8 cellular contexts compared by ENCODE assay signal in genomic region chr11:67238894-67239794, GRCh38. TPM values are rescaled to one million over a fixed set of nuclear protein-coding genes. Genes with fewer than 3 reads are reported as not detected.
DNase-seq lines count a peak whose midpoint lies in the region; TF ChIP-seq lines count a peak whose summit lies in the region.

No MANE protein-coding gene starts in this region.

- H3K27ac Mint-ChIP-seq in Caco-2 (ENCODE audit: unreplicated experiment): peak overlapping the region; percentile 98

- peaks cover 30% of the 10 kb centered on the region for H3K4me1 ChIP-seq in Caco-2

- DNase-seq in Caco-2: no peak
- DNase-seq in Kasumi-1 (lab: John Stamatoyannopoulos, UW): peak; percentile 59 to 70
- peak in 3 of 61 donors; percentile 27 to 35 (median 31) for DNase-seq in caudate nucleus (lab: John Stamatoyannopoulos, UW)
- peak; percentile 67 for DNase-seq in midbrain (lab: John Stamatoyannopoulos, UW)
- no peak for DNase-seq in activated effector memory CD4-positive, alpha-beta T cell treated with anti-CD3 and anti-CD28 coated beads, Interleukin-2, amount 50 U/mL, for 16 hours
- no peak for DNase-seq in NCI-H446 treated with DMSO at 0.1 percent for 48 hours (lab: John Stamatoyannopoulos, UW)
- no peak for DNase-seq in posterior vena cava (ENCODE audit: low spot score)
- DNase-seq in hippocampal formation (lab: John Stamatoyannopoulos, UW): no peak

- H3K27me3 ChIP-seq in Caco-2 (replicated peaks; ENCODE audit: control insufficient read depth, insufficient read depth, low read length): no peaks in the 10 kb centered on the region

- H3K27me3 Mint-ChIP-seq in Caco-2 (ENCODE audit: insufficient read depth, unreplicated experiment): no peaks in the 10 kb centered on the region

- H3K4me3 Mint-ChIP-seq in Caco-2 (ENCODE audit: unreplicated experiment): peak overlapping the region; percentile 96

- peak overlapping the region; percentile 79 for H3K27ac ChIP-seq in caudate nucleus (ENCODE audit: low read depth, low read length)

- TSS peak; percentile 38 for BruUV-seq in Caco-2 (replicated peaks; lab: Mats Ljungman, UMichigan)

- TF ChIP-seq CTCF in Caco-2 (IDR thresholded peaks at IDR 0.05; ENCODE audit: insufficient read depth in 1 of 2, low read depth in 1 of 2, low read length in 1 of 2, severe bottlenecking in 1 of 2, unreplicated experiment in 1 of 2): no peak

- peaks cover 35% of the 10 kb centered on the region for H3K4me1 Mint-ChIP-seq in Caco-2 (ENCODE audit: low read depth, unreplicated experiment)

- intact Hi-C loops in Caco-2 (cut with micrococcal nuclease; ENCODE audit: unreplicated experiment) (loop anchor here (2.0 kb wide), 4 partner anchors 24 to 184 kb away; partner anchors contain the start of genes ANKRD13D and KDM2A), posterior vena cava (cut with DNase I) (no loop called here)

- H3K36me3 ChIP-seq in Caco-2 (ENCODE audit: control insufficient read depth, insufficient read depth, low read length): 0 out of 2 replicates have a peak, but pooled peaks cover 1% of the 10 kb centered on the region

- peak overlapping the region; percentile 14 for H3K4me3 ChIP-seq in Caco-2 (ENCODE audit: low read depth, low read length)

- POLR2A ChIA-PET in Caco-2 (lab: Charles Lee): interaction anchor here (0.6 to 2.7 kb wide), 33 partner anchors 8 to 1234 kb away, joined by 3 to 49 read pairs (median 3); partner anchors contain the start of genes ANKRD13D, KDM2A, MRPL11 and PC

- H3K9me3 ChIP-seq in Caco-2: no peaks in the 10 kb centered on the region

- no peaks in the 10 kb centered on the region for H3K9me3 Mint-ChIP-seq in Caco-2 (ENCODE audit: unreplicated experiment)

- H3K36me3 Mint-ChIP-seq in Caco-2 (ENCODE audit: insufficient read depth, unreplicated experiment): peaks cover 58% of the 10 kb centered on the region

- CTCF ChIA-PET in Caco-2 (lab: Charles Lee): interaction anchor here (0.6 to 3.5 kb wide), 26 partner anchors 9 to 1908 kb away, joined by 3 to 22 read pairs (median 4); partner anchors contain the start of genes ANKRD13D, DPP3, KDM2A and PPP1CA

RNA-seq across cellular contexts. Expression of gene GRK2, which starts 27.1 kb away (rescaled TPM):
- total RNA-seq in Caco-2 (2022) (113 and 120 TPM in 2 replicates), posterior vena cava (10 to 100 TPM; 50.4 to 58.2 TPM)

RNA-seq across cellular contexts. Expression of gene ANKRD13D, which starts 50.0 kb away (rescaled TPM):
- 83.3 and 88.6 TPM in 2 replicates for total RNA-seq in Caco-2 (2022)
- total RNA-seq in posterior vena cava: 10 to 100 TPM; 40.7 to 42.8 TPM

Comparison
In these comparisons a context has a peak if more than half of its experiments do, and no peak if none do; other contexts are left out.
1. DNase-seq: peak in Kasumi-1 (2 of 2) and midbrain (single experiment); none in Caco-2 (0 of 2), activated effector memory CD4-positive, alpha-beta T cell treated with anti-CD3 and anti-CD28 coated beads, Interleukin-2, amount 50 U/mL, for 16 hours (single experiment), NCI-H446 treated with DMSO at 0.1 percent for 48 hours (single experiment), posterior vena cava (single experiment) and hippocampal formation (0 of 2).